In the genomic region with DNA sequence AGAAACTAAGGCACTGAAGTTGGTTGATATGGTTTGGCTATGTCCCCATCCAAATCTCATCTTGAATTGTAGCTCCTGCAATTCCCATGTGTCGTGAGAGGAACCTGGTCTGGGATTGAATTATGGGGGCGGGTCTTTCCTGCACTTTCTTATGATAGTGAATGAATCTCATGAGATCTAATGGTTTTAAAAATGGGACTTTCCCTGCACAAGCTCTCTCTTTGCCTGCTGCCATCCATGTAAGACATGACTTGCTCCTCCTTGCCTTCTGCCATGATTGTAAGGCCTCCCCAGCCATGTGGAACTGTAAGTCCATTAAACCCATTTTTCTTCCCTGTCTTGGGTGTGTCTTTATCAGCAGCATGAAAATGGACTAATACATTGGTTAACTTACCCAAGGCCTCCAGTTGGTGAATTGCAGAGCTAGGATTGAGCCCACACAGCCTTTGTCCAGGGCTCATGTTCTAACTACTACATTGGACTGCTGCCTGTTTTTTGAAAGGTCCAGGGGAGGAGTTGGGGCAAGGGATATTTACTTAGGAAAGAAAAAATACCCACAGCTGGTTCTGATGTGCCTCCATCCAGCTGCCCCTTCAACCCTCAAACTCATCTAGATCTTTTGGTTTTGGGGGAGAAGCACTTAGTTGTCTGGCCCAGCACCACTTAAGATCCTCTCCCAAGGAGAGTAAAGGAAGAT, we compare ENCODE assay signal across 17 cellular contexts.
"Had no signal": no experiment of that assay in that cellular context is flagged by ENCODE, and none has a peak within 500 bp of the region (broad histone marks: within the 10 kb centered on the region; RNA-seq: fewer than 3 reads in every experiment).

No MANE protein-coding gene starts in this region.

- H3K36me3 Mint-ChIP-seq: activated naive CD4-positive, alpha-beta T cell treated with anti-CD3 and anti-CD28 coated beads, Interleukin-2, amount 50 U/mL, for 72 hours had no signal

- DNase-seq: activated T-cell treated with anti-CD3 and anti-CD28 coated beads, Interleukin-2, amount 50 U/mL, for 1 hour; cortex of kidney; gastrocnemius medialis; hippocampal formation; ovary; stimulated activated CD4-positive, alpha-beta T cell treated with anti-CD3 and anti-CD28 coated beads, Interleukin-1b, Interleukin-23, amount 100 ng/mL, for 48 hours; T-helper 1 cell; transverse colon had no signal

- H3K27ac ChIP-seq: breast epithelium, epithelial cell of prostate, gastrocnemius medialis, neutrophil, ovary, skin epidermis had no signal

- H3K27ac Mint-ChIP-seq: activated naive CD4-positive, alpha-beta T cell treated with anti-CD3 and anti-CD28 coated beads, Interleukin-2, amount 50 U/mL, for 72 hours; nephron; stimulated activated naive CD8-positive, alpha-beta T cell treated with anti-CD3 and anti-CD28 coated beads, Interleukin-15, Interleukin-2, amounts not matched to agents 100 ng/mL and 50 ng/mL, for 24 hours had no signal

- H3K9me3 Mint-ChIP-seq: stimulated activated naive CD8-positive, alpha-beta T cell treated with anti-CD3 and anti-CD28 coated beads, Interleukin-15, Interleukin-2, amounts not matched to agents 100 ng/mL and 50 ng/mL, for 24 hours had no signal

- H3K4me3 Mint-ChIP-seq: nephron; stimulated activated naive CD8-positive, alpha-beta T cell treated with anti-CD3 and anti-CD28 coated beads, Interleukin-15, Interleukin-2, amounts not matched to agents 100 ng/mL and 50 ng/mL, for 24 hours had no signal

- H3K27me3 ChIP-seq: breast epithelium, gastrocnemius medialis, neutrophil, ovary, transverse colon had no signal

- H3K9me3 ChIP-seq: gastrocnemius medialis, neutrophil, ovary, prostate gland, transverse colon had no signal

- H3K36me3 ChIP-seq: breast epithelium, gastrocnemius medialis, neutrophil, ovary, prostate gland, transverse colon had no signal

- ATAC-seq: activated naive CD4-positive, alpha-beta T cell treated with anti-CD3 and anti-CD28 coated beads, Interleukin-2, amount 50 U/mL, for 72 hours; gastrocnemius medialis had no signal

- FAIRE-seq: urothelium cell line had no signal

- H3K4me3 ChIP-seq: breast epithelium, gastrocnemius medialis, ovary, prostate gland, skin epidermis, transverse colon had no signal
